Comparison of ENCODE assay signal across 11 cellular contexts in the genomic region with DNA sequence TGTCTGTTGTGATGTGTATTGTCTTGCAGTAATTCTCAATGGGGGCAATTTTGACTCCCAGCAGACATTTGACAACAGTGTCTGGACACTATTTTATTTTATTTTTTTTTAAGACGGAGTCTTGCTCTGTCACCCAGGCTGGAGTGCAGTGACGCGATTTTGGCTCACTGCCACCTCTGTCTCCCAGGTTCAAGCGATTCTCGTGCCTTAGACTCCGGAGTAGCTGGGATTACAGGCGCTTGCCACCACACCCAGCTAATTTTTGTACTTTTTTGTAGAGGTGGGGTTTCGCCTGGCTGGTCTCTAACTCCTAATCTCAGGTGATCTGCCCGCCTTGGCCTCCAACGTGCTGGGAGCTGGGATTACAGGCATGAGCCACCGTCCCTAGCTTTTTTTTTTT. TPM values are rescaled to one million over a fixed set of nuclear protein-coding genes. Genes with fewer than 3 reads are reported as not detected.
DNase-seq lines count a peak whose midpoint lies in the region; ATAC-seq and TF ChIP-seq lines count a peak whose summit lies in the region.
"Had no signal": no experiment of that assay in that cellular context is flagged by ENCODE, and none has a peak within 500 bp of the region (broad histone marks: within the 10 kb centered on the region; RNA-seq: fewer than 3 reads in every experiment).

No MANE protein-coding gene starts in this region.

- H3K23ac ChIP-seq in mesenchymal stem cell (ENCODE audit: low read length in 2 of 2) (no peak overlapping the region), neuronal stem cell (ENCODE audit: low read depth, low read length, poor library complexity) (no peak overlapping the region)

- 92% methylated on average over 11 of the region's 11 CpGs for WGBS in mesenchymal stem cell
- WGBS in neuronal stem cell (ENCODE audit: extremely low coverage in 2 of 2, insufficient read length in 2 of 2, insufficient replicate concordance in 1 of 2), 2 donors, result no CpG with 5 or more reads among the region's 11 CpGs

- H4K8ac ChIP-seq in mesenchymal stem cell (ENCODE audit: low read length) (no peak overlapping the region), neuronal stem cell (ENCODE audit: low read depth, low read length) (no peak overlapping the region)

- no peak overlapping the region for H3K18ac ChIP-seq in mesenchymal stem cell (ENCODE audit: low read depth in 1 of 2, low read length in 2 of 2)
- no peak overlapping the region for H3K18ac ChIP-seq in neuronal stem cell (ENCODE audit: low read length)

- POLR2A ChIA-PET in Caco-2 (lab: Charles Lee) (interaction anchor here (0.6 kb wide), 1 partner anchor 38 kb away, joined by 3 read pairs; no protein-coding TSS in a partner anchor), T-cell (lab: Charles Lee) (interaction anchor here in 1 of 2 donors (0.6 kb wide), 2 partner anchors 14 to 196 kb away, joined by 3 to 4 read pairs; no protein-coding TSS in a partner anchor)

- no peak overlapping the region; the same call in 1 of the 2 replicates for H3K4me3 ChIP-seq in Caco-2 (ENCODE audit: low read depth, low read length)
- peak overlapping the region in 1 of 2 experiments; percentile 93 for H3K4me3 ChIP-seq in mesenchymal stem cell (ENCODE audit: insufficient read depth in 1 of 2, low read depth in 1 of 2, low read length in 2 of 2)
- H3K4me3 ChIP-seq in neuronal stem cell (ENCODE audit: low read length in 2 of 2), result peak overlapping the region in 1 of 2 donors; percentile 88

- no peak for TF ChIP-seq CTCF in Caco-2 (IDR thresholded peaks at IDR 0.05; ENCODE audit: insufficient read depth in 1 of 2, low read depth in 1 of 2, low read length in 1 of 2, severe bottlenecking in 1 of 2, unreplicated experiment in 1 of 2)
- no peak for TF ChIP-seq CTCF in GM13977 (IDR thresholded peaks at IDR 0.05; ENCODE audit: extremely low read depth, insufficient read depth, missing control alignments)

- H3K36me3 Mint-ChIP-seq in Caco-2 (ENCODE audit: insufficient read depth, unreplicated experiment), result peaks cover 53% of the 10 kb centered on the region
- peaks cover 9% of the 10 kb centered on the region for H3K36me3 Mint-ChIP-seq in T-cell

- H2BK15ac ChIP-seq in mesenchymal stem cell (ENCODE audit: low read depth, poor library complexity, severe bottlenecking) (no peak overlapping the region), neuronal stem cell (ENCODE audit: low read length) (no peak overlapping the region)

- H3K9ac ChIP-seq in mesenchymal stem cell (ENCODE audit: low read length), result peak overlapping the region; percentile 97
- H3K9ac ChIP-seq in neuronal stem cell (ENCODE audit: low read depth, low read length, poor library complexity), result no peak overlapping the region

- H3K4me2 ChIP-seq in mesenchymal stem cell (ENCODE audit: low read length, poor library complexity, severe bottlenecking) (no peak overlapping the region), neuronal stem cell (ENCODE audit: insufficient read depth, low read length, poor library complexity, severe bottlenecking) (no peak overlapping the region)

- DNase-seq in Caco-2 (no peak), T-cell (no peak), mesenchymal stem cell (no peak), neuronal stem cell (ENCODE audit: low spot score) (no peak), GM13977 (ENCODE audit: low spot score) (no peak)
- DNase-seq: activated CD8-positive, alpha-beta memory T cell treated with anti-CD3 and anti-CD28 coated beads, Interleukin-2, amount 50 U/mL, for 4 hours; GF-D8; NCI-H69 had no signal

- H3K14ac ChIP-seq in mesenchymal stem cell (ENCODE audit: low read length in 2 of 2) (no peak overlapping the region), neuronal stem cell (ENCODE audit: low read length) (no peak overlapping the region)

- peaks cover 29% of the 10 kb centered on the region for H3K79me1 ChIP-seq in mesenchymal stem cell (replicated peaks; ENCODE audit: low read length, poor library complexity, severe bottlenecking)
- peaks cover 5% of the 10 kb centered on the region for H3K79me1 ChIP-seq in neuronal stem cell (ENCODE audit: low read depth, low read length)

- H3K36me3 ChIP-seq in Caco-2 (ENCODE audit: control insufficient read depth, insufficient read depth, low read length) (peaks cover 13% of the 10 kb centered on the region), mesenchymal stem cell (ENCODE audit: control insufficient read depth in 1 of 2, insufficient read depth in 2 of 2, low read depth in 1 of 2, low read length in 2 of 2) (peaks cover 41 to 45% of the 10 kb centered on the region in 2 experiments), neuronal stem cell (replicated peaks in 1 of 2; ENCODE audit: control insufficient read depth in 2 of 2, insufficient read depth in 2 of 2, low read length in 2 of 2) (peaks cover 24 to 49% of the 10 kb centered on the region in 2 donors)
- H3K36me3 ChIP-seq: ovary had no signal

- intact Hi-C loops in Caco-2 (cut with micrococcal nuclease; ENCODE audit: unreplicated experiment), result loop anchor here (2.0 kb wide), 1 partner anchor 29 kb away; the partner anchor contains the start of gene PPP1CA

- peaks cover 4% of the 10 kb centered on the region; the same call in 1 of the 2 replicates for H3K4me1 ChIP-seq in Caco-2
- peaks cover 12% of the 10 kb centered on the region for H3K4me1 ChIP-seq in mesenchymal stem cell (ENCODE audit: control insufficient read depth, insufficient read depth, low read depth, low read length)
- H3K4me1 ChIP-seq in neuronal stem cell (ENCODE audit: control insufficient read depth in 2 of 2, insufficient read depth in 1 of 2, low read depth in 1 of 2, low read length in 2 of 2), result peaks cover 7 to 10% of the 10 kb centered on the region in 2 donors

- ATAC-seq in T-cell (replicated peaks in 1 of 4) (no peak), GM19023 (IDR thresholded peaks at IDR 0.05; ENCODE audit: unreplicated experiment) (no peak)

- H3K9me3 ChIP-seq in Caco-2, result no peaks in the 10 kb centered on the region
- no peaks in the 10 kb centered on the region for H3K9me3 ChIP-seq in mesenchymal stem cell (ENCODE audit: control insufficient read depth, low read length)
- no peaks in the 10 kb centered on the region for H3K9me3 ChIP-seq in neuronal stem cell (replicated peaks in 1 of 2; ENCODE audit: control insufficient read depth in 2 of 2, insufficient read depth in 1 of 2, low read depth in 1 of 2, low read length in 2 of 2)
- H3K9me3 ChIP-seq: ovary had no signal

- H3K27ac Mint-ChIP-seq in Caco-2 (ENCODE audit: unreplicated experiment), result no peak overlapping the region
- peak overlapping the region in 1 of 2 donors; percentile 98 for H3K27ac Mint-ChIP-seq in T-cell

- H3K27me3 ChIP-seq in Caco-2 (replicated peaks; ENCODE audit: control insufficient read depth, insufficient read depth, low read length) (no peaks in the 10 kb centered on the region), mesenchymal stem cell (ENCODE audit: control insufficient read depth in 1 of 2, insufficient read depth in 1 of 2, low read length in 2 of 2) (no peaks in the 10 kb centered on the region), neuronal stem cell (ENCODE audit: control insufficient read depth in 3 of 3, insufficient read depth in 3 of 3, low read depth in 1 of 3, low read length in 3 of 3) (no peaks in the 10 kb centered on the region)
- H3K27me3 ChIP-seq: ovary had no signal

- H3K9me3 Mint-ChIP-seq in Caco-2 (ENCODE audit: unreplicated experiment) (no peaks in the 10 kb centered on the region), T-cell (no peaks in the 10 kb centered on the region)

- H3K4me3 Mint-ChIP-seq in Caco-2 (ENCODE audit: unreplicated experiment) (peak overlapping the region; percentile 35), T-cell (peak overlapping the region; percentile 56 to 98 (median 97))

- H3K4me1 Mint-ChIP-seq in Caco-2 (ENCODE audit: low read depth, unreplicated experiment) (no peaks in the 10 kb centered on the region), T-cell (peaks cover 49 to 69% (median 59%) of the 10 kb centered on the region in 3 donors)

- H3K27ac ChIP-seq in mesenchymal stem cell (ENCODE audit: low read length, poor library complexity, severe bottlenecking) (no peak overlapping the region), neuronal stem cell (replicated peaks; ENCODE audit: low read length) (no peak overlapping the region)
- H3K27ac ChIP-seq: ovary had no signal

- no peak overlapping the region for H2BK120ac ChIP-seq in mesenchymal stem cell (ENCODE audit: low read depth, low read length)
- no peak overlapping the region for H2BK120ac ChIP-seq in neuronal stem cell (ENCODE audit: low read depth, low read length)

- H2BK12ac ChIP-seq in mesenchymal stem cell (ENCODE audit: low read length in 2 of 2), result no peak overlapping the region
- H2BK12ac ChIP-seq in neuronal stem cell (ENCODE audit: low read length), result no peak overlapping the region

- BruUV-seq in Caco-2 (replicated peaks; lab: Mats Ljungman, UMichigan), result no TSS peak

- no peak overlapping the region for H3K4ac ChIP-seq in mesenchymal stem cell (ENCODE audit: low read depth in 1 of 2, low read length in 2 of 2)
- H3K4ac ChIP-seq in neuronal stem cell (ENCODE audit: low read length), result no peak overlapping the region

- H2BK5ac ChIP-seq in mesenchymal stem cell (ENCODE audit: low read depth, low read length, poor library complexity, severe bottlenecking) (no peak overlapping the region), neuronal stem cell (ENCODE audit: low read length) (no peak overlapping the region)

- H4K91ac ChIP-seq in mesenchymal stem cell (ENCODE audit: low read length), result no peak overlapping the region
- no peak overlapping the region for H4K91ac ChIP-seq in neuronal stem cell (ENCODE audit: low read depth, low read length, poor library complexity)

- H3K27me3 Mint-ChIP-seq in Caco-2 (ENCODE audit: insufficient read depth, unreplicated experiment), result no peaks in the 10 kb centered on the region
- H3K27me3 Mint-ChIP-seq in T-cell, result no peaks in the 10 kb centered on the region

- in situ Hi-C loops in GM13977 (cut with MboI; ENCODE audit: low pct_unique_long_range_greater_than_20kb, low sequenced_read_pairs, unreplicated experiment), result no loop called here

- H2AK5ac ChIP-seq in mesenchymal stem cell (ENCODE audit: low read length, severe bottlenecking) (no peak overlapping the region), neuronal stem cell (ENCODE audit: low read depth, low read length) (no peak overlapping the region)

- CTCF ChIA-PET in Caco-2 (lab: Charles Lee), result no interaction called here
- CTCF ChIA-PET in T-cell (lab: Charles Lee), result interaction anchor here (0.6 to 2.7 kb wide), 4 partner anchors 9 to 1456 kb away, joined by 3 to 8 read pairs (median 5); partner anchors contain the start of gene PPP1CA (in 1 of the 2)

- H2AFZ ChIP-seq in mesenchymal stem cell (ENCODE audit: low read depth, low read length), result no peak overlapping the region
- H2AFZ ChIP-seq in neuronal stem cell (ENCODE audit: low read length), result no peak overlapping the region

RNA-seq across cellular contexts. Expression of gene RPS6KB2, which starts 1.4 kb away (rescaled TPM):
- total RNA-seq in Caco-2 (2022) (109 and 116 TPM in 2 replicates), T-cell (10 to 100 TPM; 60.3 to 88.0 (median 81.9) TPM)
- 35.0 TPM for polyA plus RNA-seq in mesenchymal stem cell (2013, experiment 1 of 2)
- polyA plus RNA-seq in mesenchymal stem cell (2013, experiment 2 of 2), result 33.7 TPM
- polyA plus RNA-seq in neuronal stem cell (2013, experiment 1 of 2), result 26.4 TPM
- polyA plus RNA-seq in neuronal stem cell (2013, experiment 2 of 2), result 24.3 TPM

RNA-seq across cellular contexts. Expression of gene PTPRCAP, which starts 7.8 kb away (rescaled TPM):
- total RNA-seq in Caco-2 (2022) (0.27 TPM in 1 of 2 replicates, not detected in the other), T-cell (100 to 1,000 TPM; 192 to 282 (median 256) TPM)
- 0.10 TPM for polyA plus RNA-seq in mesenchymal stem cell (2013, experiment 1 of 2)
- polyA plus RNA-seq in mesenchymal stem cell (2013, experiment 2 of 2), result 0.11 TPM
- 0.49 TPM for polyA plus RNA-seq in neuronal stem cell (2013, experiment 1 of 2)
- polyA plus RNA-seq in neuronal stem cell (2013, experiment 2 of 2), result 0.71 TPM
- total RNA-seq: fibroblast of villous mesenchyme had no signal

RNA-seq across cellular contexts. Expression of gene CORO1B, which starts 13.6 kb away (rescaled TPM):
- total RNA-seq in Caco-2 (2022) (172 and 176 TPM in 2 replicates), T-cell (10 to 100 TPM; 23.0 to 39.4 (median 30.4) TPM)
- 109 TPM for polyA plus RNA-seq in mesenchymal stem cell (2013, experiment 1 of 2)
- polyA plus RNA-seq in mesenchymal stem cell (2013, experiment 2 of 2), result 101 TPM
- 42.6 TPM for polyA plus RNA-seq in neuronal stem cell (2013, experiment 1 of 2)
- 44.9 TPM for polyA plus RNA-seq in neuronal stem cell (2013, experiment 2 of 2)

RNA-seq across cellular contexts. Expression of gene CARNS1, which starts 14.2 kb away (rescaled TPM):
- total RNA-seq in Caco-2 (2022) (0.09 and 0.28 TPM in 2 replicates), T-cell (10 to 100 TPM in 2 of 5 donors, 1 to 10 TPM in 3; 5.5 to 19.1 (median 9.8) TPM)
- polyA plus RNA-seq in mesenchymal stem cell (2013, experiment 1 of 2), result 0.11 TPM
- 0.07 TPM for polyA plus RNA-seq in mesenchymal stem cell (2013, experiment 2 of 2)
- 0.11 TPM for polyA plus RNA-seq in neuronal stem cell (2013, experiment 1 of 2)
- 0.10 TPM for polyA plus RNA-seq in neuronal stem cell (2013, experiment 2 of 2)
- total RNA-seq: fibroblast of villous mesenchyme had no signal

RNA-seq across cellular contexts. Expression of gene GPR152, which starts 22.8 kb away (rescaled TPM):
- not detected in 2 replicates for total RNA-seq in Caco-2 (2022)
- under 1 TPM in 1 of 5 donors, not detected in 4; 0.19 TPM for total RNA-seq in T-cell
- polyA plus RNA-seq in mesenchymal stem cell (2013, experiment 1 of 2), result not detected
- polyA plus RNA-seq in mesenchymal stem cell (2013, experiment 2 of 2), result not detected
- not detected for polyA plus RNA-seq in neuronal stem cell (2013, experiment 1 of 2)
- not detected for polyA plus RNA-seq in neuronal stem cell (2013, experiment 2 of 2)
- total RNA-seq: fibroblast of villous mesenchyme had no signal
- polyA plus RNA-seq: ovary had no signal

Comparison
In these comparisons a context has a peak if more than half of its experiments do, and no peak if none do; other contexts are left out.
1. RNA of gene PTPRCAP, which starts 7.8 kb away (total RNA-seq): 192 to 282 TPM in T-cell; 0.27 TPM in Caco-2; every median in the first group is over 100 times any median in the second.